ENCODE assay signal across 27 cellular contexts in genomic region chr5:38115318-38115827, GRCh38.
"Had no signal": no experiment of that assay in that cellular context is flagged by ENCODE, and none has a peak within 500 bp of the region (broad histone marks: within the 10 kb centered on the region; RNA-seq: fewer than 3 reads in every experiment).

No MANE protein-coding gene starts in this region.

- H3K4me3 ChIP-seq: coronary artery, dorsolateral prefrontal cortex, gastrocnemius medialis, heart left ventricle had no signal

- H3K4me1 Mint-ChIP-seq: activated T-helper 17 cell treated with anti-CD3 and anti-CD28 coated beads, Interleukin-2, amount 50 U/mL, for 72 hours; central memory CD8-positive, alpha-beta T cell; T-helper 17 cell had no signal

- H3K4me1 ChIP-seq: foreskin keratinocyte had no signal

- H3K36me3 ChIP-seq: brain microvascular endothelial cell, gastrocnemius medialis, heart left ventricle had no signal

- H3K27me3 ChIP-seq: brain microvascular endothelial cell, foreskin keratinocyte, gastrocnemius medialis, heart left ventricle had no signal

- H3K9me3 Mint-ChIP-seq: activated CD8-positive, alpha-beta T cell treated with anti-CD3 and anti-CD28 coated beads for 36 hours; activated T-cell treated with anti-CD3 and anti-CD28 coated beads, Interleukin-2, amount 50 U/mL, for 4 hours; activated T-helper 17 cell treated with anti-CD3 and anti-CD28 coated beads, Interleukin-2, amount 50 U/mL, for 72 hours; central memory CD8-positive, alpha-beta T cell; dendritic cell treated with granulocyte-macrophage colony-stimulating factor and Interleukin-4, amounts not matched to agents 40 ng/mL and 50 ng/mL, for 4 days; endodermal cell; WTC11 had no signal

- H3K27ac ChIP-seq: brain microvascular endothelial cell, coronary artery, dorsolateral prefrontal cortex, foreskin keratinocyte, gastrocnemius medialis, heart left ventricle had no signal

- H3K27me3 Mint-ChIP-seq: activated naive CD8-positive, alpha-beta T cell; central memory CD8-positive, alpha-beta T cell; dendritic cell treated with granulocyte-macrophage colony-stimulating factor and Interleukin-4, amounts not matched to agents 40 ng/mL and 50 ng/mL, for 4 days had no signal

- H3K4me3 Mint-ChIP-seq: activated CD8-positive, alpha-beta T cell treated with anti-CD3 and anti-CD28 coated beads for 36 hours; activated naive CD8-positive, alpha-beta T cell; activated T-cell treated with anti-CD3 and anti-CD28 coated beads, Interleukin-2, amount 50 U/mL, for 4 hours; activated T-helper 17 cell treated with anti-CD3 and anti-CD28 coated beads, Interleukin-2, amount 50 U/mL, for 72 hours; central memory CD8-positive, alpha-beta T cell; dendritic cell treated with granulocyte-macrophage colony-stimulating factor and Interleukin-4, amounts not matched to agents 40 ng/mL and 50 ng/mL, for 4 days; endodermal cell; T-helper 17 cell; WTC11 had no signal

- H3K27ac Mint-ChIP-seq: activated CD8-positive, alpha-beta T cell treated with anti-CD3 and anti-CD28 coated beads for 36 hours; activated naive CD8-positive, alpha-beta T cell; activated T-helper 17 cell treated with anti-CD3 and anti-CD28 coated beads, Interleukin-2, amount 50 U/mL, for 72 hours; dendritic cell treated with granulocyte-macrophage colony-stimulating factor and Interleukin-4, amounts not matched to agents 40 ng/mL and 50 ng/mL, for 4 days; endodermal cell; T-helper 17 cell; WTC11 had no signal

- DNase-seq: activated CD4-positive, alpha-beta T cell treated with anti-CD3 and anti-CD28 coated beads for 48 hours; activated CD4-positive, alpha-beta T cell treated with anti-CD3 and anti-CD28 coated beads, Interleukin-2, amount 50 U/mL, for 1 hour; activated CD4-positive, alpha-beta T cell treated with anti-CD3 and anti-CD28 coated beads, Interleukin-2, amount 50 U/mL, for 48 hours; activated CD8-positive, alpha-beta memory T cell treated with anti-CD3 and anti-CD28 coated beads for 24 hours; activated CD8-positive, alpha-beta T cell treated with anti-CD3 and anti-CD28 coated beads for 36 hours; activated effector memory CD4-positive, alpha-beta T cell treated with Interleukin-2 at 50 U/mL for 16 hours; activated gamma-delta T cell treated with Interleukin-2 at 50 U/mL for 16 hours; activated naive CD4-positive, alpha-beta T cell treated with anti-CD3 and anti-CD28 coated beads, Interleukin-2, amount 50 U/mL, for 16 hours; activated naive CD4-positive, alpha-beta T cell treated with Interleukin-2 at 50 U/mL for 16 hours; activated T-cell treated with anti-CD3 and anti-CD28 coated beads, Interleukin-2, amount 50 U/mL, for 4 hours; amniotic stem cell; anterior cingulate cortex; brain microvascular endothelial cell; dorsolateral prefrontal cortex; effector memory CD4-positive, alpha-beta T cell; endodermal cell; gastrocnemius medialis; glutamatergic neuron; heart left ventricle; T-helper 17 cell had no signal

- H3K36me3 Mint-ChIP-seq: activated naive CD8-positive, alpha-beta T cell; WTC11 had no signal

- H3K9me3 ChIP-seq: gastrocnemius medialis, heart left ventricle had no signal
